8 cellular contexts compared by ENCODE assay signal in the genomic region with DNA sequence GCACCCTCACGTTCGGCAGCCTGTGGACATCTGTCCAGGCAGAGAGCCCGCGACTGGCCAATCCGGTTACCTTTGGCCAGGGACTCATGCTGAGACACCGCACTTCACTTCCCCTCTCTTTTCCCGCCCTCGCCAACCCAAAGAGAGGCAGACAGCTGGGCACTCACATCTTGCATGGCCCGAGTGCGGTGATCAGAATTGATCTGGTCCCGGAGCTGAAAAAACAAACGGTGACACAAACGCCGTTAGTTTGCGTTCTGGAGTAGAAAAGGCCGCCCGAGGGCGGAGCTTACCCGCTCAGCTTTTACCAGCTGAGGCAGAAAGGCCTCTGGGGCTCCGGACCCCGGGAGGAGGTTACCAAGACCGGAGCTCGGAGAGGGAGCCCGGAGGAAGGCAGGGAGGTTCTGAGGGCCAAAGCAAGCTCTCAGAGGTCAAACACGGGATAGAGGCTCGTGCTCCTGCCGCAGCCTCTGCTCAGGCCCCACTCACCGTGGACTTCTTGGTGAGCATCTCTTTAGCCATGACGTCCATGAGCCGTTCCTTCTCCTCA. TPM values are rescaled to one million over a fixed set of nuclear protein-coding genes. Genes with fewer than 3 reads are reported as not detected.
DNase-seq lines count a peak whose midpoint lies in the region; ATAC-seq and TF ChIP-seq lines count a peak whose summit lies in the region.

No MANE protein-coding gene starts in this region.

- TF ChIP-seq CTCF in BJ (IDR thresholded peaks at IDR 0.05; ENCODE audit: insufficient read depth, low read depth, low read length), result no peak
- TF ChIP-seq CTCF in chondrocyte (IDR thresholded peaks at IDR 0.05), result no peak
- TF ChIP-seq CTCF in lower leg skin (IDR thresholded peaks at IDR 0.05), result no peak
- TF ChIP-seq CTCF in testis (IDR thresholded peaks at IDR 0.05), result no peak

- DNase-seq in BJ (ENCODE audit: low read depth) (no peak), chondrocyte (ENCODE audit: low spot score) (peak; percentile 79), lower leg skin (ENCODE audit: low spot score in 2 of 2) (no peak), testis (no peak), pons (ENCODE audit: low spot score) (no peak)
- DNase-seq in T-helper 2 cell treated with Interferon-gamma antibody and Interleukin-4, amounts not matched to agents 5 μg/mL and 100 μg/mL, for 36 hours (ENCODE audit: low spot score), result peak; percentile 32

- no peaks in the 10 kb centered on the region for H3K27me3 Mint-ChIP-seq in T-helper 2 cell treated with Interferon-gamma antibody and Interleukin-4, amounts not matched to agents 5 μg/mL and 100 μg/mL, for 36 hours (ENCODE audit: low read depth)
- no peaks in the 10 kb centered on the region for H3K27me3 Mint-ChIP-seq in chondrocyte (ENCODE audit: low read depth)

- CTCF ChIA-PET in BJ (lab: Yijun Ruan, JAX), result interaction anchor here (0.7 to 3.0 kb wide), 10 partner anchors 11 to 836 kb away, joined by 3 to 26 read pairs (median 4); partner anchors contain the start of gene MTF1

- H3K27ac Mint-ChIP-seq in T-helper 2 cell treated with Interferon-gamma antibody and Interleukin-4, amounts not matched to agents 5 μg/mL and 100 μg/mL, for 36 hours, result peak overlapping the region; percentile 94
- H3K27ac Mint-ChIP-seq in chondrocyte (ENCODE audit: unreplicated experiment), result peak overlapping the region; percentile 97

- ATAC-seq in GM19035 (IDR thresholded peaks at IDR 0.05; ENCODE audit: unreplicated experiment) (peak; percentile 1), HG03354 (IDR thresholded peaks at IDR 0.05; ENCODE audit: poor library complexity, severe bottlenecking, unreplicated experiment) (peak; percentile 19)

- H3K4me3 Mint-ChIP-seq in T-helper 2 cell treated with Interferon-gamma antibody and Interleukin-4, amounts not matched to agents 5 μg/mL and 100 μg/mL, for 36 hours, result peak overlapping the region; percentile 96
- peak overlapping the region; percentile 94 for H3K4me3 Mint-ChIP-seq in chondrocyte (ENCODE audit: unreplicated experiment)

- H3K4me1 Mint-ChIP-seq in T-helper 2 cell treated with Interferon-gamma antibody and Interleukin-4, amounts not matched to agents 5 μg/mL and 100 μg/mL, for 36 hours (ENCODE audit: low read depth), result peaks cover 19% of the 10 kb centered on the region
- H3K4me1 Mint-ChIP-seq in chondrocyte (ENCODE audit: low read depth), result peaks cover 22% of the 10 kb centered on the region

- no peaks in the 10 kb centered on the region for H3K9me3 ChIP-seq in testis

- intact Hi-C loops in lower leg skin (cut with DNase I; ENCODE audit: low total_unique reads) (no loop called here), testis (cut with DNase I; ENCODE audit: low total_unique reads) (no loop called here)

- WGBS in lower leg skin, 2 donors, result 0 to 1% methylated on average over 26 to 30 of the region's 30 CpGs
- 0% methylated on average over 28 to 30 of the region's 30 CpGs for WGBS in testis, 2 donors

- H3K36me3 Mint-ChIP-seq in T-helper 2 cell treated with Interferon-gamma antibody and Interleukin-4, amounts not matched to agents 5 μg/mL and 100 μg/mL, for 36 hours (ENCODE audit: low read depth), result peaks cover 26% of the 10 kb centered on the region
- H3K36me3 Mint-ChIP-seq in chondrocyte (ENCODE audit: low read depth), result peaks cover 13% of the 10 kb centered on the region

- peak overlapping the region; percentile 13 to 77 for H3K27ac ChIP-seq in testis

- no peaks in the 10 kb centered on the region for H3K9me3 Mint-ChIP-seq in T-helper 2 cell treated with Interferon-gamma antibody and Interleukin-4, amounts not matched to agents 5 μg/mL and 100 μg/mL, for 36 hours
- no peaks in the 10 kb centered on the region for H3K9me3 Mint-ChIP-seq in chondrocyte (ENCODE audit: low read depth)

- POLR2A ChIA-PET in BJ (lab: Charles Lee), result interaction anchor here (0.6 kb wide), 1 partner anchor 16 kb away, joined by 4 read pairs; the partner anchor contains the start of gene FHL3

- H3K27me3 ChIP-seq in BJ (ENCODE audit: control insufficient read depth, insufficient read depth, low read length) (no peaks in the 10 kb centered on the region), testis (no peaks in the 10 kb centered on the region)

- TF ChIP-seq POLR2A in lower leg skin (IDR thresholded peaks at IDR 0.05) (no peak), testis (IDR thresholded peaks at IDR 0.05) (no peak)

- H3K36me3 ChIP-seq in BJ (ENCODE audit: control insufficient read depth, insufficient read depth, low read length) (peaks cover 9% of the 10 kb centered on the region), testis (ENCODE audit: low read depth, missing control alignments) (no peaks in the 10 kb centered on the region)

- no peaks in the 10 kb centered on the region for H3K4me1 ChIP-seq in testis

- H3K4me3 ChIP-seq in BJ (ENCODE audit: low read depth, low read length) (peak overlapping the region; percentile 86), lower leg skin (ENCODE audit: low read depth, poor library complexity, severe bottlenecking) (peak overlapping the region; percentile 86), testis (peak overlapping the region; percentile 74 to 96)

RNA-seq across cellular contexts. Expression of gene SF3A3, which starts 0.4 kb away (rescaled TPM):
- polyA plus RNA-seq in BJ (2011; rRNA removed) (26.2 and 47.1 TPM in 2 replicates), testis (ENCODE audit: insufficient read depth, low read depth, low replicate concordance) (87.5 TPM)
- 15.8 and 17.2 TPM in 2 replicates for polyA minus RNA-seq in BJ (2011; rRNA and poly(A)+ RNA removed)
- total RNA-seq in chondrocyte (45.6 to 60.4 TPM (median 46.2 TPM) in 3 replicates), lower leg skin (10 to 100 TPM; 33.6 to 68.9 (median 36.9) TPM), testis (10 to 100 TPM; 59.3 to 74.6 TPM)

RNA-seq across cellular contexts. Expression of gene FHL3, which starts 15.9 kb away (rescaled TPM):
- polyA plus RNA-seq in BJ (2011; rRNA removed) (7.9 and 13.0 TPM in 2 replicates), testis (ENCODE audit: insufficient read depth, low read depth, low replicate concordance) (20.7 TPM)
- polyA minus RNA-seq in BJ (2011; rRNA and poly(A)+ RNA removed), result 21.9 and 25.9 TPM in 2 replicates
- total RNA-seq in chondrocyte (57.9 to 72.6 TPM (median 58.9 TPM) in 3 replicates), lower leg skin (10 to 100 TPM; 20.1 to 25.8 (median 21.9) TPM), testis (10 to 100 TPM; 21.3 to 28.7 TPM)

RNA-seq across cellular contexts. Expression of gene UTP11, which starts 23.1 kb away (rescaled TPM):
- polyA plus RNA-seq in BJ (2011; rRNA removed) (18.3 and 29.6 TPM in 2 replicates), testis (ENCODE audit: insufficient read depth, low read depth, low replicate concordance) (43.3 TPM)
- polyA minus RNA-seq in BJ (2011; rRNA and poly(A)+ RNA removed), result 9.3 and 11.6 TPM in 2 replicates
- total RNA-seq in chondrocyte (26.4 to 35.6 TPM (median 32.3 TPM) in 3 replicates), lower leg skin (10 to 100 TPM; 34.6 to 49.8 (median 37.9) TPM), testis (10 to 100 TPM; 35.6 to 42.4 TPM)

RNA-seq across cellular contexts. Expression of gene INPP5B, which starts 42.6 kb away (rescaled TPM):
- polyA plus RNA-seq in BJ (2011; rRNA removed), result 21.0 and 21.9 TPM in 2 replicates
- polyA minus RNA-seq in BJ (2011; rRNA and poly(A)+ RNA removed), result 15.2 and 17.3 TPM in 2 replicates
- 18.7 to 21.2 TPM (median 20.6 TPM) in 3 replicates for total RNA-seq in chondrocyte
- 10 to 100 TPM; 12.9 to 23.3 (median 18.7) TPM for total RNA-seq in lower leg skin
- 10 to 100 TPM; 24.1 to 31.6 TPM for total RNA-seq in testis
- polyA plus RNA-seq in testis (ENCODE audit: insufficient read depth, low read depth, low replicate concordance), result 15.3 TPM

RNA-seq across cellular contexts. Expression of gene POU3F1, which starts 57.1 kb away (rescaled TPM):
- not detected in 2 replicates for polyA plus RNA-seq in BJ (2011; rRNA removed)
- polyA minus RNA-seq in BJ (2011; rRNA and poly(A)+ RNA removed), result not detected in 2 replicates
- 1.3 to 11.7 TPM (median 1.6 TPM) in 3 replicates for total RNA-seq in chondrocyte
- total RNA-seq in lower leg skin, result 10 to 100 TPM; 19.1 to 53.3 (median 35.4) TPM
- total RNA-seq in testis, result 1 to 10 TPM; 6.0 to 6.8 TPM
- polyA plus RNA-seq in testis (ENCODE audit: insufficient read depth, low read depth, low replicate concordance), result 1.6 TPM

Comparison
In these comparisons a context has a peak if more than half of its experiments do, and no peak if none do; other contexts are left out.
1. DNase-seq: peak in T-helper 2 cell treated with Interferon-gamma antibody and Interleukin-4, amounts not matched to agents 5 μg/mL and 100 μg/mL, for 36 hours (single experiment) and chondrocyte (single experiment); none in BJ (single experiment), lower leg skin (0 of 2), testis (single experiment) and pons (single experiment).
2. Peak in every context shown above with its lines, with median percentiles within 50 percentile points of each other: H3K4me3 ChIP-seq.